13 cellular contexts compared by ENCODE assay signal in genomic region chr17:39208136-39208535, GRCh38. TPM values are rescaled to one million over a fixed set of nuclear protein-coding genes. Genes with fewer than 3 reads are reported as not detected.
DNase-seq lines count a peak whose midpoint lies in the region; ATAC-seq and TF ChIP-seq lines count a peak whose summit lies in the region.
"Had no signal": no experiment of that assay in that cellular context is flagged by ENCODE, and none has a peak within 500 bp of the region (broad histone marks: within the 10 kb centered on the region; RNA-seq: fewer than 3 reads in every experiment).

No MANE protein-coding gene starts in this region.

- no peak overlapping the region for H3K27ac Mint-ChIP-seq in MCF 10A (ENCODE audit: low read depth, unreplicated experiment)
- H3K27ac Mint-ChIP-seq: activated CD4-positive, alpha-beta T cell treated with anti-CD3 and anti-CD28 coated beads, Interleukin-2, amount 10 ng/mL, durations not matched to agents 24 days and 14 days had no signal

- H3K9me2 ChIP-seq in SU-DHL-6 (replicated peaks; ENCODE audit: insufficient read depth, low read length) = no peaks in the 10 kb centered on the region

- no peaks in the 10 kb centered on the region for H3K79me2 ChIP-seq in SU-DHL-6 (ENCODE audit: insufficient read depth, low read length)

- H3K9me3 Mint-ChIP-seq in MCF 10A (ENCODE audit: unreplicated experiment) = no peaks in the 10 kb centered on the region
- H3K9me3 Mint-ChIP-seq: activated CD4-positive, alpha-beta T cell treated with anti-CD3 and anti-CD28 coated beads, Interleukin-2, amount 10 ng/mL, durations not matched to agents 24 days and 14 days had no signal

- no peak for ATAC-seq in lung (ENCODE audit: insufficient read depth, low FRiP score)
- ATAC-seq in GM21367 (IDR thresholded peaks at IDR 0.05; ENCODE audit: unreplicated experiment) = no peak

- intact Hi-C loops in MCF 10A (cut with micrococcal nuclease) = loop anchor here (5.0 kb wide), 1 partner anchor 194 kb away; the partner anchor contains the start of gene FBXL20
- intact Hi-C loops in breast epithelium (cut with DNase I; ENCODE audit: low total_unique reads) = no loop called here
- intact Hi-C loops in thyroid gland (cut with DNase I) = loop anchor here (5.0 kb wide), 1 partner anchor 34 kb away; no protein-coding TSS in a partner anchor

- no peak for TF ChIP-seq CTCF in MCF 10A (IDR thresholded peaks at IDR 0.05; ENCODE audit: unreplicated experiment)
- no peak for TF ChIP-seq CTCF in breast epithelium (IDR thresholded peaks at IDR 0.05)
- TF ChIP-seq CTCF in SU-DHL-6 (IDR thresholded peaks at IDR 0.05; ENCODE audit: insufficient read depth, low read length, poor library complexity, severe bottlenecking) = no peak
- no peak for TF ChIP-seq CTCF in lung (IDR thresholded peaks at IDR 0.05; ENCODE audit: control extremely low read depth, extremely low read depth)
- no peak for TF ChIP-seq CTCF in thyroid gland (IDR thresholded peaks at IDR 0.05)

- peak overlapping the region in 1 of 2 donors; percentile 35 for H3K27ac ChIP-seq in breast epithelium
- peak overlapping the region; percentile 78 for H3K27ac ChIP-seq in SU-DHL-6 (ENCODE audit: low read depth, low read length)
- H3K27ac ChIP-seq in lung (ENCODE audit: low read depth in 1 of 2, low read length in 1 of 2) = peak overlapping the region in 1 of 2 donors; percentile 2
- H3K27ac ChIP-seq in thyroid gland = peak overlapping the region in 1 of 3 donors; percentile 58
- H3K27ac ChIP-seq: adrenal gland had no signal

- DNase-seq in MCF 10A (ENCODE audit: unreplicated experiment) (no peak), breast epithelium (ENCODE audit: low spot score in 2 of 2) (no peak), lung (ENCODE audit: low spot score) (peak; percentile 51), thyroid gland (peak; percentile 36 to 41), GDM1 (lab: John Stamatoyannopoulos, UW) (no peak), 8988T (no peak)
- DNase-seq: activated CD4-positive, alpha-beta T cell treated with anti-CD3 and anti-CD28 coated beads, Interleukin-2, amount 10 ng/mL, durations not matched to agents 24 days and 14 days had no signal

- H3K4me3 ChIP-seq in breast epithelium (no peak overlapping the region), SU-DHL-6 (ENCODE audit: insufficient read depth, low read length, poor library complexity, severe bottlenecking) (no peak overlapping the region), lung (no peak overlapping the region), thyroid gland (replicated peaks in 1 of 3) (no peak overlapping the region)
- H3K4me3 ChIP-seq: adrenal gland had no signal

- whole genome bisulfite sequencing in lung, 2 donors = 55 to 65% methylated on average over 7 of the region's 7 CpGs
- 42 to 48% methylated on average over 5 to 6 of the region's 7 CpGs for WGBS in thyroid gland, 2 donors

- POLR2A ChIA-PET in MCF 10A (lab: Yijun Ruan, JAX) = interaction anchor here (1.2 to 5.2 kb wide), 8 partner anchors 8 to 253 kb away, joined by 3 to 75 read pairs (median 18); partner anchors contain the start of genes CDK12, FBXL20 and RPL19

- CTCF ChIA-PET in MCF 10A (lab: Yijun Ruan, JAX) = interaction anchor here (0.5 to 13.7 kb wide), 6 partner anchors 25 to 808 kb away, joined by 3 to 485 read pairs (median 3); no protein-coding TSS in a partner anchor

- no peaks in the 10 kb centered on the region for H3K27me3 Mint-ChIP-seq in MCF 10A (ENCODE audit: insufficient read depth, unreplicated experiment)

- peak overlapping the region; percentile 54 for H3K4me3 Mint-ChIP-seq in MCF 10A (ENCODE audit: unreplicated experiment)
- H3K4me3 Mint-ChIP-seq: activated CD4-positive, alpha-beta T cell treated with anti-CD3 and anti-CD28 coated beads, Interleukin-2, amount 10 ng/mL, durations not matched to agents 24 days and 14 days had no signal

- no peaks in the 10 kb centered on the region for H4K20me1 ChIP-seq in SU-DHL-6 (ENCODE audit: low read depth, low read length)

- H3K4me1 ChIP-seq in breast epithelium = peaks cover 9 to 34% of the 10 kb centered on the region in 2 donors
- H3K4me1 ChIP-seq in lung (ENCODE audit: control insufficient read depth in 2 of 2, insufficient read depth in 2 of 2, low read length in 2 of 2) = peaks cover 3 to 13% of the 10 kb centered on the region in 2 donors
- peaks cover 29 to 49% of the 10 kb centered on the region in 2 donors for H3K4me1 ChIP-seq in thyroid gland

- TF ChIP-seq POLR2A in breast epithelium (IDR thresholded peaks at IDR 0.05) (no peak), thyroid gland (IDR thresholded peaks at IDR 0.05) (no peak)

- peak overlapping the region; percentile 41 for H3K4me2 ChIP-seq in SU-DHL-6 (ENCODE audit: low read depth, low read length, poor library complexity, severe bottlenecking)

- H3K27me3 ChIP-seq in breast epithelium = no peaks in the 10 kb centered on the region
- no peaks in the 10 kb centered on the region for H3K27me3 ChIP-seq in SU-DHL-6 (ENCODE audit: low read length)
- no peaks in the 10 kb centered on the region for H3K27me3 ChIP-seq in lung (ENCODE audit: control insufficient read depth, insufficient read depth)
- H3K27me3 ChIP-seq in thyroid gland = no peaks in the 10 kb centered on the region
- H3K27me3 ChIP-seq: adrenal gland had no signal

- H3K9me3 ChIP-seq in breast epithelium (no peaks in the 10 kb centered on the region), SU-DHL-6 (ENCODE audit: insufficient read depth, low read length) (no peaks in the 10 kb centered on the region), lung (ENCODE audit: control insufficient read depth in 2 of 2, insufficient read depth in 1 of 2, low read length in 1 of 2) (no peaks in the 10 kb centered on the region), thyroid gland (no peaks in the 10 kb centered on the region)
- H3K9me3 ChIP-seq: adrenal gland had no signal

- no TSS peak for BruUV-seq in MCF 10A (replicated peaks; lab: Mats Ljungman, UMichigan)

- peaks cover 43% of the 10 kb centered on the region for H3K4me1 Mint-ChIP-seq in MCF 10A (ENCODE audit: insufficient read depth, unreplicated experiment)

- peaks cover 31% of the 10 kb centered on the region for H3K36me3 Mint-ChIP-seq in MCF 10A (ENCODE audit: insufficient read depth, unreplicated experiment)

- H3K36me3 ChIP-seq in breast epithelium = no peaks in the 10 kb centered on the region
- peaks cover 5% of the 10 kb centered on the region; the same call in 1 of the 2 replicates for H3K36me3 ChIP-seq in SU-DHL-6 (ENCODE audit: low read length)
- peaks cover 16 to 17% of the 10 kb centered on the region in 2 donors for H3K36me3 ChIP-seq in lung (ENCODE audit: control insufficient read depth in 2 of 2, insufficient read depth in 2 of 2, low read length in 2 of 2)
- peaks cover 21% of the 10 kb centered on the region in 2 donors for H3K36me3 ChIP-seq in thyroid gland

- no peak overlapping the region for H2AFZ ChIP-seq in SU-DHL-6 (ENCODE audit: low read depth, low read length, severe bottlenecking)

- peaks cover 34% of the 10 kb centered on the region for H3F3A ChIP-seq in SU-DHL-6 (ENCODE audit: insufficient read depth)

- H3K9ac ChIP-seq in SU-DHL-6 (ENCODE audit: low read length) = peak overlapping the region; percentile 38

RNA-seq across cellular contexts. Expression of gene RPL19, which starts 8.1 kb away (rescaled TPM):
- total RNA-seq in MCF 10A (2022) = 3,055 and 3,511 TPM in 2 replicates
- 1,000 to 10,000 TPM; 2,817 to 3,666 (median 3,432) TPM for total RNA-seq in breast epithelium
- total RNA-seq in lung = 1,000 to 10,000 TPM; 1,387 to 1,536 TPM
- 1,000 to 10,000 TPM; 2,407 to 4,055 TPM for polyA plus RNA-seq in lung
- 1,000 to 10,000 TPM; 2,008 to 3,549 (median 2,319) TPM for total RNA-seq in thyroid gland

RNA-seq across cellular contexts. Expression of gene CACNB1, which starts 10.7 kb away (rescaled TPM):
- total RNA-seq in MCF 10A (2022) = 6.6 and 7.7 TPM in 2 replicates
- 10 to 100 TPM; 12.8 to 21.2 (median 13.9) TPM for total RNA-seq in breast epithelium
- total RNA-seq in lung = 10 to 100 TPM in 1 of 2 donors, 1 to 10 TPM in 1; 8.2 to 49.6 TPM
- 10 to 100 TPM in 1 of 2 donors, 1 to 10 TPM in 1; 6.8 to 35.1 TPM for polyA plus RNA-seq in lung
- total RNA-seq in thyroid gland = 10 to 100 TPM in 1 of 4 donors, 1 to 10 TPM in 3; 5.8 to 10.1 (median 7.8) TPM

RNA-seq across cellular contexts. Expression of gene STAC2, which starts 17.6 kb away (rescaled TPM):
- 0.47 and 1.2 TPM in 2 replicates for total RNA-seq in MCF 10A (2022)
- 100 to 1,000 TPM in 1 of 3 donors, 10 to 100 TPM in 1, not detected in 1; 26.5 to 121 TPM for total RNA-seq in breast epithelium
- total RNA-seq in lung = 1 to 10 TPM in 1 of 2 donors, not detected in 1; 1.7 TPM
- under 1 TPM; 0.26 to 0.42 TPM for polyA plus RNA-seq in lung
- not detected for total RNA-seq in thyroid gland
- total RNA-seq: activated CD4-positive, alpha-beta T cell treated with anti-CD3 and anti-CD28 coated beads, Interleukin-2, amount 10 ng/mL, durations not matched to agents 24 days and 14 days; pulmonary artery endothelial cell had no signal

RNA-seq across cellular contexts. Expression of gene ARL5C, which starts 42.2 kb away (rescaled TPM):
- total RNA-seq in MCF 10A (2022) (not detected in 2 replicates), breast epithelium (not detected), lung (not detected), thyroid gland (not detected)
- not detected for polyA plus RNA-seq in lung
- total RNA-seq: activated CD4-positive, alpha-beta T cell treated with anti-CD3 and anti-CD28 coated beads, Interleukin-2, amount 10 ng/mL, durations not matched to agents 24 days and 14 days; adrenal gland; lower leg skin; pulmonary artery endothelial cell had no signal
- polyA plus RNA-seq: adrenal gland, urinary bladder had no signal

RNA-seq across cellular contexts. Expression of gene PLXDC1, which starts 56.7 kb away (rescaled TPM):
- 0.22 and 0.61 TPM in 2 replicates for total RNA-seq in MCF 10A (2022)
- total RNA-seq in breast epithelium = 10 to 100 TPM; 11.8 to 37.7 (median 23.1) TPM
- 1 to 10 TPM; 4.9 to 7.3 TPM for total RNA-seq in lung
- polyA plus RNA-seq in lung = 1 to 10 TPM; 1.7 to 5.9 TPM
- 10 to 100 TPM in 1 of 4 donors, 1 to 10 TPM in 3; 1.8 to 13.4 (median 6.4) TPM for total RNA-seq in thyroid gland
- total RNA-seq: pulmonary artery endothelial cell had no signal

Comparison
In these comparisons a context has a peak if more than half of its experiments do, and no peak if none do; other contexts are left out.
1. DNase-seq: peak in lung (single experiment) and thyroid gland (2 of 2); none in MCF 10A (single experiment), breast epithelium (0 of 2), GDM1 (single experiment) and 8988T (single experiment).